In the genomic region with DNA sequence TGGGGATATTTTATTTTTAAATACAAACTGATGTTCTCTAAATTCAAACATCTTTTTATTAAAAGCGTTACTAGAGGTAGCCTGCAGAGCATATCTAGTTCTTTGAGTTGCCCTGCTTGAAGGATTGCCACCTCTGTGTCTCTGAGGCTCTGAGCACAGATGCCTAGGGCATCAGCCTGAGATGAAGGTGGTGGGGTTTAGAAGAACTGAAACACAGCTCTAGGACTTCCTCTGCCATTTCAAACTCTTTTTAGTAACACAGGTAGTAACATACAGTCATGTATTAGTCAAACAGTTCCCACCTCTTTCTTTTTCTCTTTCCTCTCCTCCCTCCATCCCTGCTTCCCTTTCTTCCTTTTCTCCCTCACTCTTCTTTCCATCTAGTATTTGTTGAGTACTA, we compare ENCODE assay signal across 14 cellular contexts. TPM values are rescaled to one million over a fixed set of nuclear protein-coding genes. Genes with fewer than 3 reads are reported as not detected.
A peak's percentile ranks its signal among the peaks of the same experiment; 100 is the strongest.
DNase-seq lines count a peak whose midpoint lies in the region; ATAC-seq and TF ChIP-seq lines count a peak whose summit lies in the region.
"Had no signal": no experiment of that assay in that cellular context is flagged by ENCODE, and none has a peak within 500 bp of the region (broad histone marks: within the 10 kb centered on the region; RNA-seq: fewer than 3 reads in every experiment).

No MANE protein-coding gene starts in this region.

- H3K9me3 Mint-ChIP-seq in activated CD4-positive, alpha-beta T cell treated with anti-CD3 and anti-CD28 coated beads, Interleukin-2, amount 10 ng/mL, durations not matched to agents 24 days and 14 days = no peaks in the 10 kb centered on the region
- no peaks in the 10 kb centered on the region for H3K9me3 Mint-ChIP-seq in stimulated activated memory B cell treated with anti-CD40 and anti-IgM and Interleukin-4, amounts not matched to agents 10 μg/mL and 1 μg/mL and 100 μg/mL, for 72 hours
- H3K9me3 Mint-ChIP-seq in activated CD4-positive, alpha-beta memory T cell treated with anti-CD3 and anti-CD28 coated beads, Interleukin-2, amount 10 ng/mL, durations not matched to agents 7 days and 5 days = no peaks in the 10 kb centered on the region
- H3K9me3 Mint-ChIP-seq: activated B cell treated with CpG ODN at 0.5 μM for 24 hours, IgD-negative memory B cell had no signal

- intact Hi-C loops in activated CD4-positive, alpha-beta T cell treated with anti-CD3 and anti-CD28 coated beads, Interleukin-2, amount 10 ng/mL, durations not matched to agents 24 days and 14 days (cut with micrococcal nuclease) = no loop called here

- H3K36me3 Mint-ChIP-seq in activated CD4-positive, alpha-beta T cell treated with anti-CD3 and anti-CD28 coated beads, Interleukin-2, amount 10 ng/mL, durations not matched to agents 24 days and 14 days (ENCODE audit: low read depth) = peaks cover 35% of the 10 kb centered on the region
- peaks cover 55% of the 10 kb centered on the region for H3K36me3 Mint-ChIP-seq in stimulated activated memory B cell treated with anti-CD40 and anti-IgM and Interleukin-4, amounts not matched to agents 10 μg/mL and 1 μg/mL and 100 μg/mL, for 72 hours
- H3K36me3 Mint-ChIP-seq in activated CD4-positive, alpha-beta memory T cell treated with anti-CD3 and anti-CD28 coated beads, Interleukin-2, amount 10 ng/mL, durations not matched to agents 7 days and 5 days (ENCODE audit: low read depth) = peaks cover 38% of the 10 kb centered on the region

- H3K4me1 Mint-ChIP-seq in activated CD4-positive, alpha-beta T cell treated with anti-CD3 and anti-CD28 coated beads, Interleukin-2, amount 10 ng/mL, durations not matched to agents 24 days and 14 days = peaks cover 4% of the 10 kb centered on the region
- H3K4me1 Mint-ChIP-seq in stimulated activated memory B cell treated with anti-CD40 and anti-IgM and Interleukin-4, amounts not matched to agents 10 μg/mL and 1 μg/mL and 100 μg/mL, for 72 hours = peaks cover 22% of the 10 kb centered on the region
- H3K4me1 Mint-ChIP-seq in activated CD4-positive, alpha-beta memory T cell treated with anti-CD3 and anti-CD28 coated beads, Interleukin-2, amount 10 ng/mL, durations not matched to agents 7 days and 5 days = no peaks in the 10 kb centered on the region

- no peak for DNase-seq in activated CD4-positive, alpha-beta T cell treated with anti-CD3 and anti-CD28 coated beads, Interleukin-2, amount 10 ng/mL, durations not matched to agents 24 days and 14 days
- DNase-seq in activated CD4-positive, alpha-beta T cell treated with anti-CD3 and anti-CD28 coated beads, Interleukin-2, amount 50 U/mL, for 1 hour = no peak
- no peak for DNase-seq in activated CD4-positive, alpha-beta memory T cell treated with anti-CD3 and anti-CD28 coated beads, Interleukin-2, amount 10 ng/mL, durations not matched to agents 7 days and 5 days
- no peak for DNase-seq in foreskin fibroblast
- no peak for DNase-seq in NCI-H446 treated with DMSO at 0.1 percent for 48 hours (lab: John Stamatoyannopoulos, UW)
- DNase-seq: activated B cell treated with CpG ODN at 0.5 μM for 24 hours; activated gamma-delta T cell treated with Interleukin-2 at 50 U/mL for 16 hours; NCI-H2107; SHP77 treated with DMSO at 0.1 percent for 48 hours; stimulated activated naive CD8-positive, alpha-beta T cell treated with anti-CD3 and anti-CD28 coated beads, Interleukin-15, Interleukin-2, amounts not matched to agents 100 U/mL and 50 U/mL, for 24 hours had no signal

- POLR2A ChIA-PET in activated CD4-positive, alpha-beta memory T cell treated with anti-CD3 and anti-CD28 coated beads, Interleukin-2, amount 10 ng/mL, durations not matched to agents 7 days and 5 days (lab: Charles Lee) = no interaction called here

- H3K4me3 ChIP-seq in foreskin fibroblast (ENCODE audit: low read depth in 1 of 2, low read length in 2 of 2) = no peak overlapping the region

- H3K4me3 Mint-ChIP-seq in activated CD4-positive, alpha-beta T cell treated with anti-CD3 and anti-CD28 coated beads, Interleukin-2, amount 10 ng/mL, durations not matched to agents 24 days and 14 days = no peak overlapping the region
- no peak overlapping the region for H3K4me3 Mint-ChIP-seq in stimulated activated memory B cell treated with anti-CD40 and anti-IgM and Interleukin-4, amounts not matched to agents 10 μg/mL and 1 μg/mL and 100 μg/mL, for 72 hours
- no peak overlapping the region for H3K4me3 Mint-ChIP-seq in activated CD4-positive, alpha-beta memory T cell treated with anti-CD3 and anti-CD28 coated beads, Interleukin-2, amount 10 ng/mL, durations not matched to agents 7 days and 5 days
- H3K4me3 Mint-ChIP-seq: activated B cell treated with CpG ODN at 0.5 μM for 24 hours, IgD-negative memory B cell had no signal

- no peaks in the 10 kb centered on the region for H3K27me3 Mint-ChIP-seq in activated CD4-positive, alpha-beta T cell treated with anti-CD3 and anti-CD28 coated beads, Interleukin-2, amount 10 ng/mL, durations not matched to agents 24 days and 14 days
- no peaks in the 10 kb centered on the region for H3K27me3 Mint-ChIP-seq in stimulated activated memory B cell treated with anti-CD40 and anti-IgM and Interleukin-4, amounts not matched to agents 10 μg/mL and 1 μg/mL and 100 μg/mL, for 72 hours
- H3K27me3 Mint-ChIP-seq in activated CD4-positive, alpha-beta memory T cell treated with anti-CD3 and anti-CD28 coated beads, Interleukin-2, amount 10 ng/mL, durations not matched to agents 7 days and 5 days = no peaks in the 10 kb centered on the region
- H3K27me3 Mint-ChIP-seq: activated B cell treated with CpG ODN at 0.5 μM for 24 hours, IgD-negative memory B cell had no signal

- peak overlapping the region; percentile 17 for H3K27ac Mint-ChIP-seq in activated CD4-positive, alpha-beta T cell treated with anti-CD3 and anti-CD28 coated beads, Interleukin-2, amount 10 ng/mL, durations not matched to agents 24 days and 14 days
- peak overlapping the region; percentile 12 for H3K27ac Mint-ChIP-seq in stimulated activated memory B cell treated with anti-CD40 and anti-IgM and Interleukin-4, amounts not matched to agents 10 μg/mL and 1 μg/mL and 100 μg/mL, for 72 hours
- H3K27ac Mint-ChIP-seq in activated CD4-positive, alpha-beta memory T cell treated with anti-CD3 and anti-CD28 coated beads, Interleukin-2, amount 10 ng/mL, durations not matched to agents 7 days and 5 days = no peak overlapping the region
- H3K27ac Mint-ChIP-seq: activated B cell treated with CpG ODN at 0.5 μM for 24 hours had no signal

- CTCF ChIA-PET in activated CD4-positive, alpha-beta memory T cell treated with anti-CD3 and anti-CD28 coated beads, Interleukin-2, amount 10 ng/mL, durations not matched to agents 7 days and 5 days (lab: Charles Lee) = no interaction called here

- no peak for TF ChIP-seq CTCF in foreskin fibroblast (IDR thresholded peaks at IDR 0.05; ENCODE audit: low read depth, low read length)

- peak; percentile 93 for ATAC-seq in GM21717 (IDR thresholded peaks at IDR 0.05; ENCODE audit: unreplicated experiment)
- ATAC-seq in HG03139 (IDR thresholded peaks at IDR 0.05; ENCODE audit: unreplicated experiment) = peak; percentile 75
- ATAC-seq in stimulated activated memory B cell treated with anti-CD40 and anti-IgM and Interleukin-4, amounts not matched to agents 10 μg/mL and 1 μg/mL and 100 μg/mL, for 72 hours = peak; percentile 66
- ATAC-seq: stimulated activated naive CD8-positive, alpha-beta T cell treated with anti-CD3 and anti-CD28 coated beads, Interleukin-15, Interleukin-2, amounts not matched to agents 100 U/mL and 50 U/mL, for 24 hours had no signal

RNA-seq across cellular contexts. Expression of a gene that starts 57.6 kb away (rescaled TPM):
- 21.4 and 22.7 TPM in 2 replicates for total RNA-seq in activated CD4-positive, alpha-beta T cell treated with anti-CD3 and anti-CD28 coated beads, Interleukin-2, amount 10 ng/mL, durations not matched to agents 24 days and 14 days
- total RNA-seq in activated CD4-positive, alpha-beta memory T cell treated with anti-CD3 and anti-CD28 coated beads, Interleukin-2, amount 10 ng/mL, durations not matched to agents 7 days and 5 days = 10 to 100 TPM; 16.5 to 17.1 TPM
